8 cellular contexts compared by ENCODE assay signal in the genomic region with DNA sequence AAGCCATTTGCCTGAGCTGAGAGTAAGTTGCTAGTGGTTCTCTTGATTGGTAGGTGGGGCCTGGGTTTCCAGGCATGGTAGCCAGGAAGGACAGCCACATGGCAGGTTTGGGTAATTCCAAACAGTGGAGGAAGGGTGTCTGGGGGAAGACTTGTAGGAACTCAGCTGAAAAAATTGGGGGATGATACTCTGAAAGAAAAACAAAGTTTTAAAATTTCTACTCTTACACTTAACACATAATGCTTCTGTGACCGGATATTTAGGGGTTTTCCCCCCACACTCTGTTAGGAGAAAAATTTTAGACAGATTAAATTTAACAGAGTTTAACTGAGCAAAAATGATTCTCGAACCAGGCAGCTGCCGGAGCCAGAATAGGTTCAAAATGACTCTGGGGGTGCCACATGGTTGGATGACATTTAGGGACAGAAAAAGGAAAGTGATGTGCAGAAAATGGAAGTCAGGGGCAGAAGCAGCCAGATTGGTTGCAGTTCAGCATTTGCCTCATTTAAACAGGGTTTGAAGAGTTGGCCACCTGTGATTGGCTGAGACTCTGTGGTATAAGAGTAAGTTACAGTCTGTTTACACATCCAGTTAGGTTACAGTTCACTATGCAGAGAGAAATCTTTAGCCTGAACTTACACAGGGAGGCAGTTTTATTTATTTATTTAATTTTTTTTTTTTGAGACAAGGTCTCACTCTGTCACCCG. TPM values are rescaled to one million over a fixed set of nuclear protein-coding genes. Genes with fewer than 3 reads are reported as not detected.
DNase-seq lines count a peak whose midpoint lies in the region; ATAC-seq and TF ChIP-seq lines count a peak whose summit lies in the region.

No MANE protein-coding gene starts in this region.

- no peaks in the 10 kb centered on the region for H3K27me3 Mint-ChIP-seq in CD4-positive, alpha-beta memory T cell

- peaks cover 94% of the 10 kb centered on the region for H3K4me1 ChIP-seq in CD4-positive, alpha-beta memory T cell (ENCODE audit: insufficient read depth, low read length)
- H3K4me1 ChIP-seq in left lung, result peaks cover 17 to 85% of the 10 kb centered on the region in 2 donors

- CTCF ChIA-PET in CD4-positive, alpha-beta memory T cell (lab: Charles Lee; ENCODE audit: partially characterized antibody), result interaction anchor here (1.1 to 33.6 kb wide), 4 partner anchors 9 to 57 kb away, joined by 3 to 821 read pairs (median 302); partner anchors contain the start of genes PATL2, SPG11 and TRIM69

- ATAC-seq in GM19395 (IDR thresholded peaks at IDR 0.05; ENCODE audit: unreplicated experiment), result peak; percentile 54
- peak; percentile 46 for ATAC-seq in HG03442 (IDR thresholded peaks at IDR 0.05; ENCODE audit: unreplicated experiment)
- ATAC-seq in left lung, result peak; percentile 54

- H3K9me3 ChIP-seq in CD4-positive, alpha-beta memory T cell (ENCODE audit: control insufficient read depth in 1 of 2, low read length in 2 of 2), result no peaks in the 10 kb centered on the region
- H3K9me3 ChIP-seq in left lung, result no peaks in the 10 kb centered on the region

- no peak for TF ChIP-seq CTCF in left lung (IDR thresholded peaks at IDR 0.05)

- H3K27ac ChIP-seq in CD4-positive, alpha-beta memory T cell (ENCODE audit: low read depth, low read length), result peak overlapping the region; percentile 99
- H3K27ac ChIP-seq in left lung, result peak overlapping the region; percentile 33 to 43

- H3K36me3 ChIP-seq in CD4-positive, alpha-beta memory T cell (ENCODE audit: insufficient read depth, low read length), result peaks cover 45% of the 10 kb centered on the region
- H3K36me3 ChIP-seq in left lung, result peaks cover 0 to 60% of the 10 kb centered on the region in 2 donors

- peak overlapping the region; percentile 40 to 86 (median 72) for H3K4me3 Mint-ChIP-seq in CD4-positive, alpha-beta memory T cell

- peak; percentile 71 to 79 (median 73) for DNase-seq in CD4-positive, alpha-beta memory T cell
- DNase-seq in activated CD4-positive, alpha-beta T cell treated with anti-CD3 and anti-CD28 coated beads for 4 hours, result peak; percentile 48 to 57
- no peak for DNase-seq in left lung
- DNase-seq in NCI-H774 (lab: John Stamatoyannopoulos, UW), result no peak
- DNase-seq in NCI-H524 (lab: John Stamatoyannopoulos, UW), result no peak
- no peak for DNase-seq in NCI-H2081 (lab: John Stamatoyannopoulos, UW)

- no peak overlapping the region for H3K4me3 ChIP-seq in CD4-positive, alpha-beta memory T cell (ENCODE audit: low read length in 2 of 2)
- no peak overlapping the region for H3K4me3 ChIP-seq in left lung

- intact Hi-C loops in CD4-positive, alpha-beta memory T cell (cut with micrococcal nuclease), result loop anchor here (1.0 kb wide), 1 partner anchor 8 kb away; the partner anchor contains the start of genes B2M and PATL2
- intact Hi-C loops in left lung (cut with DNase I), result no loop called here

- POLR2A ChIA-PET in CD4-positive, alpha-beta memory T cell (lab: Charles Lee; ENCODE audit: partially characterized antibody), result interaction anchor here (1.0 to 39.7 kb wide), 17 partner anchors 5 to 183 kb away, joined by 3 to 5737 read pairs (median 5); partner anchors contain the start of genes B2M, EIF3J, PATL2 and SPG11

- H3K4me1 Mint-ChIP-seq in CD4-positive, alpha-beta memory T cell, result peaks cover 69 to 94% (median 80%) of the 10 kb centered on the region in 4 donors

- peak overlapping the region; percentile 85 to 100 (median 94) for H3K27ac Mint-ChIP-seq in CD4-positive, alpha-beta memory T cell

- H3K9me3 Mint-ChIP-seq in CD4-positive, alpha-beta memory T cell, result peaks cover 0 to 7% (median 0%) of the 10 kb centered on the region in 8 donors

- no peaks in the 10 kb centered on the region for H3K27me3 ChIP-seq in CD4-positive, alpha-beta memory T cell (ENCODE audit: insufficient read depth, low read length)
- H3K27me3 ChIP-seq in left lung, result no peaks in the 10 kb centered on the region

- peaks cover 51 to 52% of the 10 kb centered on the region in 2 donors for H3K36me3 Mint-ChIP-seq in CD4-positive, alpha-beta memory T cell

RNA-seq across cellular contexts. Expression of gene B2M, which starts 8.1 kb away (rescaled TPM):
- 1,000 to 10,000 TPM; 7,421 to 7,929 TPM for total RNA-seq in CD4-positive, alpha-beta memory T cell
- polyA plus RNA-seq in CD4-positive, alpha-beta memory T cell, result over 10,000 TPM; 34,708 to 62,423 TPM
- 1,000 to 10,000 TPM; 4,127 to 5,072 TPM for total RNA-seq in left lung

RNA-seq across cellular contexts. Expression of gene PATL2, which starts 8.3 kb away (rescaled TPM):
- total RNA-seq in CD4-positive, alpha-beta memory T cell, result 10 to 100 TPM; 62.1 to 62.8 TPM
- polyA plus RNA-seq in CD4-positive, alpha-beta memory T cell, result 1 to 10 TPM; 5.7 to 7.5 TPM
- total RNA-seq in left lung, result 1 to 10 TPM; 1.7 to 3.8 TPM

RNA-seq across cellular contexts. Expression of gene TRIM69, which starts 16.9 kb away (rescaled TPM):
- total RNA-seq in CD4-positive, alpha-beta memory T cell, result 10 to 100 TPM; 38.1 to 40.7 TPM
- 10 to 100 TPM; 25.8 to 42.0 TPM for polyA plus RNA-seq in CD4-positive, alpha-beta memory T cell
- 10 to 100 TPM; 26.6 to 30.8 TPM for total RNA-seq in left lung

RNA-seq across cellular contexts. Expression of gene SPG11, which starts 56.0 kb away (rescaled TPM):
- 100 to 1,000 TPM; 112 to 121 TPM for total RNA-seq in CD4-positive, alpha-beta memory T cell
- polyA plus RNA-seq in CD4-positive, alpha-beta memory T cell, result 10 to 100 TPM; 12.2 to 26.8 TPM
- total RNA-seq in left lung, result 10 to 100 TPM; 72.6 to 92.5 TPM

Comparison
In these comparisons a context has a peak if more than half of its experiments do, and no peak if none do; other contexts are left out.
1. DNase-seq: peak in CD4-positive, alpha-beta memory T cell (5 of 5) and activated CD4-positive, alpha-beta T cell treated with anti-CD3 and anti-CD28 coated beads for 4 hours (2 of 2); none in left lung (0 of 2), NCI-H774 (single experiment), NCI-H524 (0 of 2) and NCI-H2081 (0 of 2).
2. RNA of gene PATL2, which starts 8.3 kb away (total RNA-seq): 62.1 to 62.8 TPM in CD4-positive, alpha-beta memory T cell; 1.7 to 3.8 TPM in left lung; every median in the first group is over 10 times any median in the second.
3. Peak in every context shown above with its lines, with median percentiles within 50 percentile points of each other: ATAC-seq.